In the genomic region with DNA sequence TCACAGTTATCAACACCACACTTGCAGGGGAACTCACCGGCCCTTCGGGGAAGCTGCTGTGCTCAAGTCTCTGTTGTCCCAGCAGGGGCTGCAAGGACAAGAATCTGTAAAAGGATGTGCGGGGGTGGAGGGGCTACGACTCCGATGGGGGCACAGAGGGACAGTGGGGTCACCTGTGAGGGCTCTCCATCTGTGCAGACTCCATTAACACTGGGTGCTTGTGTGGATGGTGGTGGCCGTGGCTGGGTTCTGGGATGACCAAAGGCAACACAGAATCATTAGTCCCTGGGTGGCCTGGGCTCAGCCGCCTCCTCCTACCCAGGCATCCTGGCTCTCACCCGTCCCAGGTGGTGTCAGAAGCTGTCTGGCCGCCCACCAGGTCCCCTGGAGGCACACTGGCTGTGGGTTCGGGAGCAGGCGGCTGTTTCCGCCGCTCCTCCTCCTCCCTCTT, we compare ENCODE assay signal across 2 cellular contexts.
TF ChIP-seq lines count a peak whose summit lies in the region.

No MANE protein-coding gene starts in this region.

TF ChIP-seq in HEK293, 187 proteins besides CTCF, POLR2A, EP300 and RAD21:
- no peak for TF ChIP-seq OVOL3 (tag by site-specific recombination; IDR thresholded peaks at IDR 0.05)
- TF ChIP-seq EGR2 (tag by site-specific recombination; IDR thresholded peaks at IDR 0.05; ENCODE audit: low read depth), result 0 out of 2 replicates have a peak, but pooled peaks have one; percentile 25
- no peak for TF ChIP-seq KLF8 (tag by site-specific recombination; IDR thresholded peaks at IDR 0.05)
- TF ChIP-seq YY2 (tag by site-specific recombination; IDR thresholded peaks at IDR 0.05), result no peak
- TF ChIP-seq HOXC10 (CRISPR knock-in tag; IDR thresholded peaks at IDR 0.05), result no peak

TF ChIP-seq in GM12891, 5 proteins besides CTCF, POLR2A, EP300 and RAD21:
- TF ChIP-seq SPI1 (IDR thresholded peaks at IDR 0.05; ENCODE audit: low read depth, low read length), result no peak
- TF ChIP-seq PAX5 (IDR thresholded peaks at IDR 0.05; ENCODE audit: insufficient read depth, low read length, severe bottlenecking), result no peak
- TF ChIP-seq POU2F2 (IDR thresholded peaks at IDR 0.05; ENCODE audit: low read depth, low read length), result no peak
- no peak for TF ChIP-seq TAF1 (IDR thresholded peaks at IDR 0.05; ENCODE audit: low read depth, low read length)
- no peak for TF ChIP-seq POLR2AphosphoS5 (IDR thresholded peaks at IDR 0.05; ENCODE audit: low read depth, low read length)
